In the genomic region with DNA sequence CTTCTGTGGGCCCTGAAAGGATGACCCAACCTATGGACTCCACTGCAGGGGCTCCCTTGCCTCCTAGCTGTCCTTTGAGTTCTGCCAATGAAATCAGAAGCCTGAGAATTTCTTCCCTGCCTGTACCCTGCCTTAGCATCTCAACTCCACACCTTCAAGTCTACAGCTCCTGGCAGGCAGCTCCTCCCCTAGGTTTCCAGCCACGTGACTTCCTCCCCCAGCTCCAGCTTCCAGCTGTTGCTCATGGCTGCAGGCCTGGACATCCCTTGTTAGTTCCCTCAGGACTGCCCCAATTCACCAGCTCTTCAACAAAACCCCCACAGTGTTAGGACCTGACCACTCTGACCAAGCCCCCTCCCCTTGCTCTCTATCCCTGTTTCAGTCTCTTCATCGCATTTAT, we compare ENCODE assay signal across 24 cellular contexts. TPM values are rescaled to one million over a fixed set of nuclear protein-coding genes. Genes with fewer than 3 reads are reported as not detected.
DNase-seq lines count a peak whose midpoint lies in the region; ATAC-seq and TF ChIP-seq lines count a peak whose summit lies in the region.
"Had no signal": no experiment of that assay in that cellular context is flagged by ENCODE, and none has a peak within 500 bp of the region (broad histone marks: within the 10 kb centered on the region; RNA-seq: fewer than 3 reads in every experiment).

No MANE protein-coding gene starts in this region.

- no peak for ATAC-seq in WTC11
- ATAC-seq: activated CD8-positive, alpha-beta T cell treated with anti-CD3 and anti-CD28 coated beads for 36 hours; natural killer cell; Panc1 had no signal

- no peaks in the 10 kb centered on the region for H3K36me3 ChIP-seq in GM23248 (ENCODE audit: low read depth)
- H3K36me3 ChIP-seq in brain microvascular endothelial cell (replicated peaks) = no peaks in the 10 kb centered on the region
- no peaks in the 10 kb centered on the region for H3K36me3 ChIP-seq in MM.1S (replicated peaks; ENCODE audit: insufficient read depth, low read length)
- H3K36me3 ChIP-seq in ovary = no peaks in the 10 kb centered on the region
- H3K36me3 ChIP-seq: vagina had no signal

- H3K9me3 ChIP-seq in GM23248 (ENCODE audit: low read depth) = no peaks in the 10 kb centered on the region
- no peaks in the 10 kb centered on the region for H3K9me3 ChIP-seq in MM.1S (replicated peaks; ENCODE audit: insufficient read depth, low read length)
- H3K9me3 ChIP-seq in ovary = no peaks in the 10 kb centered on the region
- H3K9me3 ChIP-seq: vagina had no signal

- intact Hi-C loops in ovary (cut with DNase I) = loop anchor here in 1 of 4 donors (10.0 kb wide), 1 partner anchor 698 kb away; a partner anchor contains a TSS

- in situ Hi-C loops in GM23248 (cut with MboI) (no loop called here), brain microvascular endothelial cell (cut with HindIII; ENCODE audit: low pct_ligation_motif_present, low sequenced_read_pairs) (no loop called here)

- H3K4me3 Mint-ChIP-seq in WTC11 (no peak overlapping the region), nephron (peak overlapping the region; percentile 45 to 93 (median 47))
- H3K4me3 Mint-ChIP-seq: activated naive CD4-positive, alpha-beta T cell treated with anti-CD3 and anti-CD28 coated beads, Interleukin-2, amount 10 ng/mL, durations not matched to agents 7 days and 5 days had no signal

- H3K27me3 ChIP-seq in GM23248 (replicated peaks; ENCODE audit: insufficient read depth) (no peaks in the 10 kb centered on the region), brain microvascular endothelial cell (replicated peaks) (no peaks in the 10 kb centered on the region), MM.1S (replicated peaks; ENCODE audit: insufficient read depth, low read length) (no peaks in the 10 kb centered on the region), ovary (no peaks in the 10 kb centered on the region)
- H3K27me3 ChIP-seq: hepatocyte, vagina had no signal

- H3K27ac ChIP-seq in GM23248 = no peak overlapping the region
- H3K27ac ChIP-seq in brain microvascular endothelial cell = no peak overlapping the region
- H3K27ac ChIP-seq in MM.1S (ENCODE audit: low read length) = no peak overlapping the region
- H3K27ac ChIP-seq in ovary = no peak overlapping the region
- H3K27ac ChIP-seq: hepatocyte, vagina had no signal

- H3K4me2 ChIP-seq in GM23248 (ENCODE audit: unreplicated experiment) (no peak overlapping the region), MM.1S (ENCODE audit: low read depth, low read length) (no peak overlapping the region)

- H3K9me3 Mint-ChIP-seq in WTC11 = peaks cover 4% of the 10 kb centered on the region
- H3K9me3 Mint-ChIP-seq in nephron = no peaks in the 10 kb centered on the region
- H3K9me3 Mint-ChIP-seq: activated CD8-positive, alpha-beta T cell treated with anti-CD3 and anti-CD28 coated beads for 36 hours; activated naive CD4-positive, alpha-beta T cell treated with anti-CD3 and anti-CD28 coated beads, Interleukin-2, amount 10 ng/mL, durations not matched to agents 7 days and 5 days; IgD-negative memory B cell; natural killer cell had no signal

- no peak for TF ChIP-seq POLR2A in ovary (IDR thresholded peaks at IDR 0.05)

- POLR2A ChIA-PET in WTC11 (lab: Charles Lee) = no interaction called here

- 58 to 63% methylated on average over 2 of the region's 2 CpGs for WGBS in GM23248 (ENCODE audit: low coverage in 1 of 2, low lambda C conversion rate in 2 of 2, missing lambda C conversion rate in 2 of 2), 2 experiments
- WGBS in ovary, 3 donors = 56 to 67% (median 58%) methylated on average over 2 of the region's 2 CpGs

- H4K20me1 ChIP-seq in GM23248 (ENCODE audit: insufficient read depth) (no peaks in the 10 kb centered on the region), MM.1S (ENCODE audit: insufficient read depth, low read length) (no peaks in the 10 kb centered on the region)

- H3K9ac ChIP-seq in GM23248 (no peak overlapping the region), MM.1S (ENCODE audit: low read length) (no peak overlapping the region)

- H3K36me3 Mint-ChIP-seq in WTC11 = no peaks in the 10 kb centered on the region
- H3K36me3 Mint-ChIP-seq in nephron (ENCODE audit: low read depth) = no peaks in the 10 kb centered on the region
- H3K36me3 Mint-ChIP-seq: activated naive CD4-positive, alpha-beta T cell treated with anti-CD3 and anti-CD28 coated beads, Interleukin-2, amount 10 ng/mL, durations not matched to agents 7 days and 5 days; natural killer cell had no signal

- CTCF ChIA-PET in WTC11 (lab: Charles Lee) = interaction anchor here (1.0 to 3.6 kb wide), 6 partner anchors 10 to 104 kb away, joined by 3 to 26 read pairs (median 4); no protein-coding TSS in a partner anchor

- H3F3A ChIP-seq in GM23248 (ENCODE audit: insufficient read depth) = no peaks in the 10 kb centered on the region
- H3F3A ChIP-seq in MM.1S (ENCODE audit: insufficient read depth, low read length) = no peaks in the 10 kb centered on the region; the same call in 1 of the 2 replicates

- peaks cover 3% of the 10 kb centered on the region; the same call in 1 of the 2 replicates for H3K4me1 ChIP-seq in GM23248 (ENCODE audit: insufficient read depth)
- peaks cover 10% of the 10 kb centered on the region for H3K4me1 ChIP-seq in MM.1S (ENCODE audit: low read length)
- H3K4me1 ChIP-seq in ovary (ENCODE audit: insufficient read depth) = peaks cover 2% of the 10 kb centered on the region

- H3K27ac Mint-ChIP-seq in WTC11 (no peak overlapping the region), nephron (no peak overlapping the region)
- H3K27ac Mint-ChIP-seq: activated CD8-positive, alpha-beta T cell treated with anti-CD3 and anti-CD28 coated beads for 36 hours; activated naive CD4-positive, alpha-beta T cell treated with anti-CD3 and anti-CD28 coated beads, Interleukin-2, amount 10 ng/mL, durations not matched to agents 7 days and 5 days; natural killer cell had no signal

- TF ChIP-seq CTCF in WTC11 (IDR thresholded peaks at IDR 0.05) (no peak), nephron (IDR thresholded peaks at IDR 0.05; ENCODE audit: unreplicated experiment in 3 of 3) (no peak), brain microvascular endothelial cell (IDR thresholded peaks at IDR 0.05; ENCODE audit: low read depth, low read length, missing control alignments) (no peak), MM.1S (IDR thresholded peaks at IDR 0.05; ENCODE audit: low read length) (no peak), ovary (IDR thresholded peaks at IDR 0.05) (no peak)

- H2AFZ ChIP-seq in GM23248 (no peak overlapping the region), MM.1S (ENCODE audit: low read length) (no peak overlapping the region)
- H2AFZ ChIP-seq: hepatocyte had no signal

- H3K4me1 Mint-ChIP-seq in WTC11 (peaks cover 7% of the 10 kb centered on the region; the same call in 1 of the 2 replicates), nephron (peaks cover 14% of the 10 kb centered on the region)

- peak; percentile 75 for DNase-seq in NCI-H187 treated with DMSO at 0.1 percent for 48 hours (lab: John Stamatoyannopoulos, UW)
- no peak for DNase-seq in NCI-H187 (lab: John Stamatoyannopoulos, UW)
- DNase-seq in GM23248 = peak; percentile 17
- DNase-seq in WTC11 (ENCODE audit: low spot score) = no peak
- DNase-seq in brain microvascular endothelial cell = no peak
- no peak for DNase-seq in MM.1S
- DNase-seq in ovary = no peak
- DNase-seq: activated CD4-positive, CD25-positive, alpha-beta regulatory T cell; activated CD8-positive, alpha-beta T cell treated with anti-CD3 and anti-CD28 coated beads for 36 hours; activated naive CD4-positive, alpha-beta T cell treated with anti-CD3 and anti-CD28 coated beads, Interleukin-2, amount 10 ng/mL, durations not matched to agents 7 days and 5 days; activated T-cell treated with anti-CD3 and anti-CD28 coated beads, Interleukin-2, amount 50 U/mL, for 48 hours; mesenchymal stem cell; MV-4-11; natural killer cell; NCI-H2171; NCI-H82; stimulated activated CD4-positive, alpha-beta T cell treated with anti-CD3 and anti-CD28 coated beads, Interleukin-12 subunit alpha, Interleukin-12 subunit beta, amount 100 ng/mL, for 4 hours had no signal

- H3K4me3 ChIP-seq in GM23248 (no peak overlapping the region), brain microvascular endothelial cell (ENCODE audit: low read depth, low read length) (no peak overlapping the region), MM.1S (ENCODE audit: low read length) (no peak overlapping the region), ovary (no peak overlapping the region)
- H3K4me3 ChIP-seq: hepatocyte, vagina had no signal

- H3K79me2 ChIP-seq in GM23248 (ENCODE audit: insufficient read depth) = peaks cover 8% of the 10 kb centered on the region; the same call in 1 of the 2 replicates
- peaks cover 59% of the 10 kb centered on the region for H3K79me2 ChIP-seq in MM.1S (ENCODE audit: low read length)

- H3K27me3 Mint-ChIP-seq in WTC11 (ENCODE audit: low read depth) = peaks cover 44% of the 10 kb centered on the region
- H3K27me3 Mint-ChIP-seq in nephron (ENCODE audit: low read depth) = peaks cover 32% of the 10 kb centered on the region
- H3K27me3 Mint-ChIP-seq: activated CD8-positive, alpha-beta T cell treated with anti-CD3 and anti-CD28 coated beads for 36 hours had no signal

- no peak for TF ChIP-seq EP300 in ovary (IDR thresholded peaks at IDR 0.05)

- H3K9me2 ChIP-seq in GM23248 (ENCODE audit: insufficient read depth) = no peaks in the 10 kb centered on the region
- no peaks in the 10 kb centered on the region for H3K9me2 ChIP-seq in MM.1S (replicated peaks; ENCODE audit: insufficient read depth, low read length)

TF ChIP-seq in WTC11, 78 proteins besides CTCF, POLR2A, EP300 and RAD21:
- no peak for TF ChIP-seq RORB (CRISPR knock-in tag; IDR thresholded peaks at IDR 0.05)
- TF ChIP-seq, protein P1, sequence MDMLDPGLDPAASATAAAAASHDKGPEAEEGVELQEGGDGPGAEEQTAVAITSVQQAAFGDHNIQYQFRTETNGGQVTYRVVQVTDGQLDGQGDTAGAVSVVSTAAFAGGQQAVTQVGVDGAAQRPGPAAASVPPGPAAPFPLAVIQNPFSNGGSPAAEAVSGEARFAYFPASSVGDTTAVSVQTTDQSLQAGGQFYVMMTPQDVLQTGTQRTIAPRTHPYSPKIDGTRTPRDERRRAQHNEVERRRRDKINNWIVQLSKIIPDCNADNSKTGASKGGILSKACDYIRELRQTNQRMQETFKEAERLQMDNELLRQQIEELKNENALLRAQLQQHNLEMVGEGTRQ (CRISPR knock-in tag; IDR thresholded peaks at IDR 0.05) = peak; percentile 34; the same call in 1 of the 2 replicates

RNA-seq across cellular contexts. Expression of a gene that starts 2.4 kb away (rescaled TPM):
- 65.9 and 74.1 TPM in 2 replicates for total RNA-seq in GM23248 (2014; rRNA removed; shearing (Covaris generic))
- polyA plus RNA-seq in GM23248 (2016; fragmentation: Nextera tagmentation; extraction: Ambion mirVana) = 76.3 and 77.3 TPM in 2 replicates
- 5.4 to 5.9 TPM (median 5.6 TPM) in 3 replicates for total RNA-seq in WTC11 (2021)
- 10 to 100 TPM in 4 of 7 donors, 1 to 10 TPM in 3; 8.7 to 13.3 (median 10.0) TPM for total RNA-seq in ovary
- polyA plus RNA-seq in ovary = 10 to 100 TPM in 1 of 2 donors, 1 to 10 TPM in 1; 8.6 to 26.7 TPM

RNA-seq across cellular contexts. Expression of a gene that starts 56.2 kb away (rescaled TPM):
- not detected in 2 replicates for total RNA-seq in GM23248 (2014; rRNA removed; shearing (Covaris generic))
- polyA plus RNA-seq in GM23248 (2016; fragmentation: Nextera tagmentation; extraction: Ambion mirVana) = 0.08 TPM in 1 of 2 replicates, not detected in the other
- 1.8 to 3.8 TPM (median 3.7 TPM) in 3 replicates for total RNA-seq in WTC11 (2021)
- 10 to 100 TPM in 2 of 7 donors, 1 to 10 TPM in 5; 1.0 to 12.2 (median 4.1) TPM for total RNA-seq in ovary
- 1 to 10 TPM; 5.9 to 6.8 TPM for polyA plus RNA-seq in ovary
- total RNA-seq: natural killer cell, pulmonary artery endothelial cell had no signal
- polyA plus RNA-seq: keratinocyte had no signal

Comparison
In these comparisons a context has a peak if more than half of its experiments do, and no peak if none do; other contexts are left out.
1. DNase-seq: peak in NCI-H187 treated with DMSO at 0.1 percent for 48 hours (single experiment) and GM23248 (single experiment); none in NCI-H187 (0 of 2), WTC11 (single experiment), brain microvascular endothelial cell (single experiment), MM.1S (single experiment) and ovary (0 of 5).